1 cellular context compared by ENCODE assay signal in genomic region chr13:29260684-29261083, GRCh38.
TF ChIP-seq lines count a peak whose summit lies in the region.

No MANE protein-coding gene starts in this region.

TF ChIP-seq in HCT116, 20 proteins besides CTCF, POLR2A, EP300 and RAD21 (continued from another document):
- TF ChIP-seq, protein P1, sequence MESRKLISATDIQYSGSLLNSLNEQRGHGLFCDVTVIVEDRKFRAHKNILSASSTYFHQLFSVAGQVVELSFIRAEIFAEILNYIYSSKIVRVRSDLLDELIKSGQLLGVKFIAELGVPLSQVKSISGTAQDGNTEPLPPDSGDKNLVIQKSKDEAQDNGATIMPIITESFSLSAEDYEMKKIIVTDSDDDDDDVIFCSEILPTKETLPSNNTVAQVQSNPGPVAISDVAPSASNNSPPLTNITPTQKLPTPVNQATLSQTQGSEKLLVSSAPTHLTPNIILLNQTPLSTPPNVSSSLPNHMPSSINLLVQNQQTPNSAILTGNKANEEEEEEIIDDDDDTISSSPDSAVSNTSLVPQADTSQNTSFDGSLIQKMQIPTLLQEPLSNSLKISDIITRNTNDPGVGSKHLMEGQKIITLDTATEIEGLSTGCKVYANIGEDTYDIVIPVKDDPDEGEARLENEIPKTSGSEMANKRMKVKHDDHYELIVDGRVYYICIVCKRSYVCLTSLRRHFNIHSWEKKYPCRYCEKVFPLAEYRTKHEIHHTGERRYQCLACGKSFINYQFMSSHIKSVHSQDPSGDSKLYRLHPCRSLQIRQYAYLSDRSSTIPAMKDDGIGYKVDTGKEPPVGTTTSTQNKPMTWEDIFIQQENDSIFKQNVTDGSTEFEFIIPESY (IDR thresholded peaks at IDR 0.05; ENCODE audit: extremely low read depth, insufficient replicate concordance, low read length), result no peak
- no peak for TF ChIP-seq ZFX (IDR thresholded peaks at IDR 0.05)
- no peak for TF ChIP-seq EGR1 (IDR thresholded peaks at IDR 0.05; ENCODE audit: low read depth)
- no peak for TF ChIP-seq ZNF274 (IDR thresholded peaks at IDR 0.05; ENCODE audit: low read depth, low read length)
- TF ChIP-seq TCF7L2 (IDR thresholded peaks at IDR 0.05; ENCODE audit: borderline replicate concordance, extremely low read depth, insufficient read depth, insufficient read length), result no peak
- TF ChIP-seq FOSL1 (IDR thresholded peaks at IDR 0.05; ENCODE audit: low read depth), result no peak
- TF ChIP-seq ELF1 (IDR thresholded peaks at IDR 0.05; ENCODE audit: borderline replicate concordance, low read depth), result no peak
- TF ChIP-seq SRF (IDR thresholded peaks at IDR 0.05; ENCODE audit: low read depth), result no peak
- TF ChIP-seq EZH2 (IDR thresholded peaks at IDR 0.05), result no peak
- TF ChIP-seq, protein P2, sequence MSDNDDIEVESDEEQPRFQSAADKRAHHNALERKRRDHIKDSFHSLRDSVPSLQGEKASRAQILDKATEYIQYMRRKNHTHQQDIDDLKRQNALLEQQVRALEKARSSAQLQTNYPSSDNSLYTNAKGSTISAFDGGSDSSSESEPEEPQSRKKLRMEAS (IDR thresholded peaks at IDR 0.05), result no peak
- TF ChIP-seq YY1 (IDR thresholded peaks at IDR 0.05; ENCODE audit: extremely low read depth, insufficient replicate concordance, low read depth, low read length), result no peak
- no peak for TF ChIP-seq POLR2AphosphoS5 (IDR thresholded peaks at IDR 0.05; ENCODE audit: low read depth, low read length)
TF ChIP-seq in HCT116: peak in this region for 0.
